ENCODE assay signal across 27 cellular contexts in the genomic region with DNA sequence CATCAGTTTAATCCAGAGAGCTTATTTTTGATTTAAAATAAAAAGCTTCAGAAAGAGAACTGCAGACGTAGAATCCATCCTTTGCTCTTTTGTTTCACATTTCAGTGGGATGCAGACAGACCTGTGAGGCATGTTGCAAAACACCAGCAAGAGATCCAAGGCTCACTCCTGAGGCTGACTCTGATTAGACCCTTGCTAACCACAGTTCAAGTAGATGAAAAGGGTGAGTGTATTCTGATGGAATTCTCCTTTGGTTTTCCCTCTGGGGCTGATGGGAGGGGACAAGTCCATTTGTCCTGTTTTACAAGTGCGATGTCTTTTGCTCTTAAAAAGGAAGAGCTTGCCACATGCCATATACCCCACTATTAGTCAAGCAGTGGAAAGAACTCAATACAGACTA.
A peak's percentile ranks its signal among the peaks of the same experiment; 100 is the strongest.
DNase-seq lines count a peak whose midpoint lies in the region; ATAC-seq lines count a peak whose summit lies in the region.
"Had no signal": no experiment of that assay in that cellular context is flagged by ENCODE, and none has a peak within 500 bp of the region (broad histone marks: within the 10 kb centered on the region; RNA-seq: fewer than 3 reads in every experiment).

No MANE protein-coding gene starts in this region.

- H3K9me3 Mint-ChIP-seq in activated naive CD4-positive, alpha-beta T cell treated with anti-CD3 and anti-CD28 coated beads, Interleukin-2, amount 50 U/mL, for 72 hours = no peaks in the 10 kb centered on the region

- H3K18ac ChIP-seq in mesendoderm (ENCODE audit: low read length) = no peak overlapping the region

- H3K23ac ChIP-seq in mesendoderm (ENCODE audit: low read length) = no peak overlapping the region

- H4K5ac ChIP-seq in mesendoderm (ENCODE audit: low read length) = no peak overlapping the region

- H3K9ac ChIP-seq in mesendoderm (ENCODE audit: low read length) = no peak overlapping the region
- H3K9ac ChIP-seq: GM23248 had no signal

- H3K27ac ChIP-seq in mesendoderm (ENCODE audit: low read depth, low read length) = no peak overlapping the region
- H3K27ac ChIP-seq: C4-2B, GM23248, HL-60, SJSA1 had no signal

- no peak overlapping the region for H2AK5ac ChIP-seq in mesendoderm (ENCODE audit: low read length)

- H2BK15ac ChIP-seq in mesendoderm (replicated peaks; ENCODE audit: low read depth) = no peak overlapping the region

- DNase-seq in EH (ENCODE audit: low read depth) (peak; percentile 3), M059J (ENCODE audit: low read depth) (peak; percentile 91), astrocyte of the hippocampus (ENCODE audit: low read depth, low spot score) (peak; percentile 14), mesendoderm (peak; percentile 19), DMS114 treated with DMSO at 0.1 percent for 48 hours (lab: John Stamatoyannopoulos, UW; ENCODE audit: unreplicated experiment) (no peak), left lobe of liver (ENCODE audit: low spot score) (no peak), cerebellar nuclear complex (lab: John Stamatoyannopoulos, UW) (no peak)
- DNase-seq in activated naive CD4-positive, alpha-beta T cell treated with anti-CD3 and anti-CD28 coated beads, Interleukin-2, amount 50 U/mL, for 72 hours (ENCODE audit: low spot score in 2 of 2) = no peak
- DNase-seq: Calu3; CD8-positive, alpha-beta memory T cell; GM23248; NCI-H1092; NCI-H1436; NCI-H1930; NCI-H226; NCI-H524; NCI-H774; NK-92 treated with Interleukin-12 subunit alpha and Interleukin-12 subunit beta, amount 100 ng/mL, for 24 hours had no signal

- H3K36me3 Mint-ChIP-seq in activated naive CD4-positive, alpha-beta T cell treated with anti-CD3 and anti-CD28 coated beads, Interleukin-2, amount 50 U/mL, for 72 hours = no peaks in the 10 kb centered on the region
- H3K36me3 Mint-ChIP-seq: CD8-positive, alpha-beta memory T cell had no signal

- no peak overlapping the region for H3K4me3 ChIP-seq in mesendoderm (ENCODE audit: low read length)
- H3K4me3 ChIP-seq: GM12878, GM23248, HAP-1, K562, SJSA1 had no signal

- H4K8ac ChIP-seq in mesendoderm (ENCODE audit: low read depth, low read length) = no peak overlapping the region

- H3K56ac ChIP-seq in mesendoderm (ENCODE audit: low read length) = no peak overlapping the region

- H2BK5ac ChIP-seq in mesendoderm (ENCODE audit: low read length) = no peak overlapping the region

- no peak overlapping the region for H3K27ac Mint-ChIP-seq in activated naive CD4-positive, alpha-beta T cell treated with anti-CD3 and anti-CD28 coated beads, Interleukin-2, amount 50 U/mL, for 72 hours
- H3K27ac Mint-ChIP-seq: CD8-positive, alpha-beta memory T cell had no signal

- ATAC-seq in activated naive CD4-positive, alpha-beta T cell treated with anti-CD3 and anti-CD28 coated beads, Interleukin-2, amount 50 U/mL, for 72 hours = no peak
- ATAC-seq in left lobe of liver = no peak
- ATAC-seq: GM12878, HepG2, K562, Panc1, Right ventricle myocardium inferior had no signal

- no peaks in the 10 kb centered on the region for H3K79me2 ChIP-seq in mesendoderm (ENCODE audit: control insufficient read depth, insufficient read depth, low read length)

- no peaks in the 10 kb centered on the region for H3K36me3 ChIP-seq in mesendoderm (ENCODE audit: control insufficient read depth, insufficient read depth, low read length)
- H3K36me3 ChIP-seq: HAP-1, SJSA1 had no signal

- WGBS in mesendoderm (ENCODE audit: extremely low coverage, insufficient coverage, low lambda C conversion rate) = no CpG with 5 or more reads among the region's 2 CpGs

- H3K4ac ChIP-seq in mesendoderm (ENCODE audit: low read depth, low read length) = no peak overlapping the region

- no peaks in the 10 kb centered on the region for H3K79me1 ChIP-seq in mesendoderm (ENCODE audit: low read length)

- H3K4me1 ChIP-seq in mesendoderm (ENCODE audit: control insufficient read depth, low read depth, low read length) = no peaks in the 10 kb centered on the region
- H3K4me1 ChIP-seq: HAP-1, SJSA1 had no signal

- H3K27me3 ChIP-seq in mesendoderm (ENCODE audit: insufficient read depth, low read length, poor library complexity) = no peaks in the 10 kb centered on the region
- H3K27me3 ChIP-seq: SJSA1 had no signal

- no peak overlapping the region for H3K4me2 ChIP-seq in mesendoderm (ENCODE audit: low read length)

- H2BK120ac ChIP-seq in mesendoderm (ENCODE audit: low read depth, low read length) = no peak overlapping the region

Comparison
In these comparisons a context has a peak if more than half of its experiments do, and no peak if none do; other contexts are left out.
1. DNase-seq: peak in EH (single experiment), M059J (single experiment), astrocyte of the hippocampus (single experiment) and mesendoderm (single experiment); none in DMS114 treated with DMSO at 0.1 percent for 48 hours (single experiment), activated naive CD4-positive, alpha-beta T cell treated with anti-CD3 and anti-CD28 coated beads, Interleukin-2, amount 50 U/mL, for 72 hours (0 of 2), left lobe of liver (single experiment) and cerebellar nuclear complex (0 of 2).